In genomic region chr2:75311993-75312392, GRCh38 we compare ENCODE assay signal across 8 cellular contexts.
A peak's percentile ranks its signal among the peaks of the same experiment; 100 is the strongest.
DNase-seq lines count a peak whose midpoint lies in the region; ATAC-seq and TF ChIP-seq lines count a peak whose summit lies in the region.

No MANE protein-coding gene starts in this region.

- no peaks in the 10 kb centered on the region for H3K79me2 ChIP-seq in GM23248 (ENCODE audit: insufficient read depth)

- no peak for TF ChIP-seq POLR2A in vagina (IDR thresholded peaks at IDR 0.05)

- H3K9me3 ChIP-seq in GM23248 (ENCODE audit: low read depth) (no peaks in the 10 kb centered on the region), vagina (no peaks in the 10 kb centered on the region)

- POLR2A ChIA-PET in activated CD4-positive, alpha-beta T cell treated with anti-CD3 and anti-CD28 coated beads for 36 hours (lab: Charles Lee): no interaction called here

- CTCF ChIA-PET in activated CD4-positive, alpha-beta T cell treated with anti-CD3 and anti-CD28 coated beads for 36 hours (lab: Charles Lee): no interaction called here

- WGBS in GM23248 (ENCODE audit: low coverage in 1 of 2, low lambda C conversion rate in 2 of 2, missing lambda C conversion rate in 2 of 2), 2 experiments: 89 to 90% methylated on average over 4 of the region's 4 CpGs

- H3K4me1 ChIP-seq in GM23248 (ENCODE audit: insufficient read depth) (peaks cover 22% of the 10 kb centered on the region), vagina (no peaks in the 10 kb centered on the region)

- H3K4me2 ChIP-seq in GM23248 (ENCODE audit: unreplicated experiment): no peak overlapping the region

- no peaks in the 10 kb centered on the region for H4K20me1 ChIP-seq in GM23248 (ENCODE audit: insufficient read depth)

- no peak overlapping the region for H3K27ac ChIP-seq in GM23248
- no peak overlapping the region for H3K27ac ChIP-seq in vagina

- H3K4me3 ChIP-seq in GM23248 (no peak overlapping the region), vagina (no peak overlapping the region)

- H3K27me3 ChIP-seq in GM23248 (replicated peaks; ENCODE audit: insufficient read depth) (no peaks in the 10 kb centered on the region), vagina (no peaks in the 10 kb centered on the region)

- peaks cover 18% of the 10 kb centered on the region; the same call in 1 of the 2 replicates for H3F3A ChIP-seq in GM23248 (ENCODE audit: insufficient read depth)

- H3K9ac ChIP-seq in GM23248: no peak overlapping the region

- H3K4me1 Mint-ChIP-seq in activated CD4-positive, alpha-beta T cell treated with anti-CD3 and anti-CD28 coated beads for 36 hours: no peaks in the 10 kb centered on the region

- H3K4me3 Mint-ChIP-seq in activated CD4-positive, alpha-beta T cell treated with anti-CD3 and anti-CD28 coated beads for 36 hours: no peak overlapping the region

- no peak for TF ChIP-seq CTCF in vagina (IDR thresholded peaks at IDR 0.05)

- no peak for ATAC-seq in activated CD4-positive, alpha-beta T cell treated with anti-CD3 and anti-CD28 coated beads for 36 hours
- peak; percentile 100 for ATAC-seq in HG02870 (IDR thresholded peaks at IDR 0.05; ENCODE audit: unreplicated experiment)

- H3K27ac Mint-ChIP-seq in activated CD4-positive, alpha-beta T cell treated with anti-CD3 and anti-CD28 coated beads for 36 hours: no peak overlapping the region

- H2AFZ ChIP-seq in GM23248: no peak overlapping the region

- H3K9me3 Mint-ChIP-seq in activated CD4-positive, alpha-beta T cell treated with anti-CD3 and anti-CD28 coated beads for 36 hours (ENCODE audit: low read depth): no peaks in the 10 kb centered on the region

- in situ Hi-C loops in GM23248 (cut with MboI): no loop called here

- H3K27me3 Mint-ChIP-seq in activated CD4-positive, alpha-beta T cell treated with anti-CD3 and anti-CD28 coated beads for 36 hours: no peaks in the 10 kb centered on the region

- intact Hi-C loops in activated CD4-positive, alpha-beta T cell treated with anti-CD3 and anti-CD28 coated beads for 36 hours (cut with DNase I, micrococcal nuclease): no loop called here
- intact Hi-C loops in vagina (cut with DNase I): no loop called here

- H3K9me2 ChIP-seq in GM23248 (ENCODE audit: insufficient read depth): no peaks in the 10 kb centered on the region

- no peaks in the 10 kb centered on the region for H3K36me3 Mint-ChIP-seq in activated CD4-positive, alpha-beta T cell treated with anti-CD3 and anti-CD28 coated beads for 36 hours (ENCODE audit: low read depth)

- H3K36me3 ChIP-seq in GM23248 (ENCODE audit: low read depth) (no peaks in the 10 kb centered on the region), vagina (no peaks in the 10 kb centered on the region)

- peak; percentile 16 for DNase-seq in activated CD4-positive, alpha-beta T cell treated with anti-CD3 and anti-CD28 coated beads for 36 hours
- no peak for DNase-seq in activated CD4-positive, alpha-beta T cell treated with anti-CD3 and anti-CD28 coated beads, Interleukin-2, amount 50 U/mL, for 4 hours
- DNase-seq in NCI-H510A treated with DMSO at 0.1 percent for 48 hours (lab: John Stamatoyannopoulos, UW): peak; percentile 26
- peak; percentile 78 for DNase-seq in islet precursor cell
- no peak for DNase-seq in activated effector memory CD4-positive, alpha-beta T cell treated with Interleukin-2 at 50 U/mL for 16 hours
- no peak for DNase-seq in GM23248
- DNase-seq in vagina (ENCODE audit: extremely low spot score in 2 of 2): no peak

Comparison
In these comparisons a context has a peak if more than half of its experiments do, and no peak if none do; other contexts are left out.
1. DNase-seq: peak in activated CD4-positive, alpha-beta T cell treated with anti-CD3 and anti-CD28 coated beads for 36 hours (single experiment), NCI-H510A treated with DMSO at 0.1 percent for 48 hours (single experiment) and islet precursor cell (single experiment); none in activated CD4-positive, alpha-beta T cell treated with anti-CD3 and anti-CD28 coated beads, Interleukin-2, amount 50 U/mL, for 4 hours (0 of 2), activated effector memory CD4-positive, alpha-beta T cell treated with Interleukin-2 at 50 U/mL for 16 hours (single experiment), GM23248 (single experiment) and vagina (0 of 2).